In genomic region chr3:150495563-150496168, GRCh38 we compare ENCODE assay signal across 8 cellular contexts. TPM values are rescaled to one million over a fixed set of nuclear protein-coding genes. Genes with fewer than 3 reads are reported as not detected.
DNase-seq lines count a peak whose midpoint lies in the region; ATAC-seq, FAIRE-seq and TF ChIP-seq lines count a peak whose summit lies in the region.

No MANE protein-coding gene starts in this region.

- RAD21 ChIA-PET in GM12878 (lab: Charles Lee; ENCODE audit: unreplicated experiment): interaction anchor here (0.6 to 4.4 kb wide), 29 partner anchors 9 to 616 kb away, joined by 3 to 31 read pairs (median 5); partner anchors contain the start of gene TSC22D2

- H3K9me3 ChIP-seq in GM12878 (replicated peaks; ENCODE audit: control insufficient read depth, insufficient read depth, low read length) (peaks cover 1% of the 10 kb centered on the region; the same call in 1 of the 3 replicates), thyroid gland (no peaks in the 10 kb centered on the region)

- peak; percentile 57 for TF ChIP-seq CTCF in BJ (IDR thresholded peaks at IDR 0.05; ENCODE audit: insufficient read depth, low read depth, low read length)
- peak; percentile 53 to 72 (median 58) for TF ChIP-seq CTCF in GM12878 (IDR thresholded peaks at IDR 0.05 in 2 of 3, conservative IDR thresholded peaks at IDR 0.05 in 1 of 3; ENCODE audit: control insufficient read depth in 2 of 3, extremely low read depth in 1 of 3, insufficient read depth in 1 of 3, low read depth in 3 of 3, low read length in 3 of 3)
- peak; percentile 55 to 87 (median 68) for TF ChIP-seq CTCF in thyroid gland (IDR thresholded peaks at IDR 0.05)

- H3K4me3 ChIP-seq in BJ (ENCODE audit: low read depth, low read length) (no peak overlapping the region), GM12878 (no peak overlapping the region), thyroid gland (replicated peaks in 1 of 3) (no peak overlapping the region)

- H3K9ac ChIP-seq in GM12878 (ENCODE audit: control insufficient read depth, insufficient read depth, low read length): no peak overlapping the region

- 0% methylated on average over 2 of the region's 2 CpGs for WGBS in GM12878 (ENCODE audit: insufficient coverage, insufficient replicate concordance, low lambda C conversion rate, missing lambda C conversion rate)
- WGBS in thyroid gland, 2 donors: 1 to 2% methylated on average over 2 of the region's 2 CpGs

- no peak overlapping the region for H2AFZ ChIP-seq in GM12878 (ENCODE audit: control insufficient read depth, low read depth, low read length)

- no peak overlapping the region for H3K4me2 ChIP-seq in GM12878 (ENCODE audit: control insufficient read depth, insufficient read depth)

- H3K27ac ChIP-seq in GM12878 (ENCODE audit: control insufficient read depth, insufficient read depth) (no peak overlapping the region), thyroid gland (no peak overlapping the region)

- no peaks in the 10 kb centered on the region for H4K20me1 ChIP-seq in GM12878 (ENCODE audit: control insufficient read depth, insufficient read depth)

- H3K4me1 ChIP-seq in GM12878 (ENCODE audit: control insufficient read depth, insufficient read depth, low read length): no peaks in the 10 kb centered on the region
- no peaks in the 10 kb centered on the region for H3K4me1 ChIP-seq in thyroid gland

- intact Hi-C loops in GM12878 (cut with micrococcal nuclease; ENCODE audit: unreplicated experiment) (loop anchor here (1.0 to 10.0 kb wide), 6 partner anchors 83 to 558 kb away; no protein-coding TSS in a partner anchor), thyroid gland (cut with DNase I) (loop anchor here (5.0 kb wide), 2 partner anchors 83 to 268 kb away; no protein-coding TSS in a partner anchor)

- ATAC-seq in GM21619 (IDR thresholded peaks at IDR 0.05; ENCODE audit: unreplicated experiment) (peak; percentile 50), GM12878 (peak; percentile 78), HG03095 (IDR thresholded peaks at IDR 0.05; ENCODE audit: unreplicated experiment) (no peak)

- no peak for DNase-seq in BJ (ENCODE audit: low read depth)
- DNase-seq in NCI-H446 treated with DMSO at 0.1 percent for 48 hours (lab: John Stamatoyannopoulos, UW): peak; percentile 50
- DNase-seq in GM12878 (ENCODE audit: low read depth, low spot score): no peak
- peak; percentile 48 for DNase-seq in iris pigment epithelial cell (ENCODE audit: low read depth)
- DNase-seq in thyroid gland: no peak
- no peak for DNase-seq in activated CD4-positive, CD25-positive, alpha-beta regulatory T cell (lab: John Stamatoyannopoulos, UW)

- H3K79me2 ChIP-seq in GM12878 (ENCODE audit: control insufficient read depth, insufficient read depth, low read length): no peaks in the 10 kb centered on the region

- no TSS peak for BruUV-seq in GM12878 (replicated peaks; lab: Mats Ljungman, UMichigan)

- SMC1A ChIA-PET in GM12878 (lab: Charles Lee; ENCODE audit: uncharacterized antibody, unreplicated experiment): interaction anchor here (0.6 to 4.4 kb wide), 38 partner anchors 9 to 529 kb away, joined by 3 to 37 read pairs (median 5); partner anchors contain the start of gene TSC22D2

- no peak for TF ChIP-seq EP300 in GM12878 (IDR thresholded peaks at IDR 0.05; ENCODE audit: borderline replicate concordance in 1 of 2, control insufficient read depth in 1 of 2, low read depth in 2 of 2, low read length in 2 of 2)

- in situ Hi-C loops in GM12878 (cut with MboI): loop anchor here (5.0 kb wide), 2 partner anchors 203 to 268 kb away; no protein-coding TSS in a partner anchor

- no peak for TF ChIP-seq POLR2A in GM12878 (IDR thresholded peaks at IDR 0.05; ENCODE audit: low read depth, low read length)
- no peak for TF ChIP-seq POLR2A in thyroid gland (IDR thresholded peaks at IDR 0.05)

- CTCF ChIA-PET in BJ (lab: Yijun Ruan, JAX): interaction anchor here (0.7 to 5.3 kb wide), 24 partner anchors 9 to 559 kb away, joined by 3 to 64 read pairs (median 4); partner anchors contain the start of gene TSC22D2
- CTCF ChIA-PET in GM12878 (lab: Yijun Ruan, JAX): interaction anchor here (0.6 to 4.5 kb wide), 57 partner anchors 9 to 560 kb away, joined by 3 to 71 read pairs (median 4); partner anchors contain the start of gene TSC22D2

- H3K27me3 ChIP-seq in BJ (ENCODE audit: control insufficient read depth, insufficient read depth, low read length): no peaks in the 10 kb centered on the region
- no peaks in the 10 kb centered on the region for H3K27me3 ChIP-seq in GM12878 (replicated peaks in 1 of 2; ENCODE audit: control insufficient read depth in 2 of 2, insufficient read depth in 2 of 2, low read length in 1 of 2)
- no peaks in the 10 kb centered on the region for H3K27me3 ChIP-seq in thyroid gland

- peak; percentile 91 for TF ChIP-seq RAD21 in GM12878 (IDR thresholded peaks at IDR 0.05; ENCODE audit: insufficient read depth, low read depth, low read length)

- POLR2A ChIA-PET in BJ (lab: Charles Lee): interaction anchor here (0.6 to 1.1 kb wide), 5 partner anchors 16 to 526 kb away, joined by 3 to 7 read pairs (median 4); no protein-coding TSS in a partner anchor
- POLR2A ChIA-PET in GM12878 (lab: Charles Lee): no interaction called here

- H3K36me3 ChIP-seq in BJ (ENCODE audit: control insufficient read depth, insufficient read depth, low read length): no peaks in the 10 kb centered on the region
- H3K36me3 ChIP-seq in GM12878 (ENCODE audit: control insufficient read depth in 2 of 2, insufficient read depth in 2 of 2, low read length in 1 of 2): no peaks in the 10 kb centered on the region
- H3K36me3 ChIP-seq in thyroid gland: no peaks in the 10 kb centered on the region

- no peak for FAIRE-seq in GM12878 (lab: Jason Lieb, UNC)

TF ChIP-seq in GM12878, 131 proteins besides CTCF, POLR2A, EP300 and RAD21:
- TF ChIP-seq ZNF384 (IDR thresholded peaks at IDR 0.05; ENCODE audit: borderline replicate concordance, low read depth, low read length): no peak
- TF ChIP-seq TBL1XR1 (IDR thresholded peaks at IDR 0.05; ENCODE audit: low read depth, low read length): no peak
- TF ChIP-seq MEF2A (IDR thresholded peaks at IDR 0.05; ENCODE audit: insufficient read depth, low read depth, low read length): 0 out of 2 replicates have a peak, but pooled peaks have one; percentile 15
- no peak for TF ChIP-seq ZNF217 (IDR thresholded peaks at IDR 0.05)
- no peak for TF ChIP-seq BHLHE40 (IDR thresholded peaks at IDR 0.05; ENCODE audit: borderline replicate concordance in 1 of 2, low read depth in 2 of 2, low read length in 1 of 2)
- no peak for TF ChIP-seq HDGF (IDR thresholded peaks at IDR 0.05)
- TF ChIP-seq SMC3 (IDR thresholded peaks at IDR 0.05; ENCODE audit: borderline replicate concordance, low read length): peak; percentile 91
- TF ChIP-seq STAT1 (conservative IDR thresholded peaks at IDR 0.05): no peak

RNA-seq across cellular contexts. Expression of gene SERP1, which starts 50.6 kb away (rescaled TPM):
- polyA plus RNA-seq in BJ (2011; rRNA removed) (86.5 and 96.3 TPM in 2 replicates), GM12878 (2011; rRNA removed) (67.2 and 112 TPM in 2 replicates), GM12878 (2014; fragmentation: Illumina TruSeq; extraction: Trizol) (72.5 and 82.5 TPM in 2 replicates), GM12878 (2014; fragmentation: Nextera tagmentation; extraction: Ambion mirVana) (10 to 100 TPM; 31.1 to 46.7 TPM), GM12878 (2014; rRNA removed) (192 and 218 TPM in 2 replicates), GM12878 (2016; fragmentation: Nextera tagmentation; extraction: Ambion mirVana) (100 to 1,000 TPM; 221 to 242 TPM)
- 24.0 and 28.4 TPM in 2 replicates for polyA minus RNA-seq in BJ (2011; rRNA and poly(A)+ RNA removed)
- 90.4 and 104 TPM in 2 replicates for total RNA-seq in GM12878 (2013; cell fraction: nucleolus; rRNA removed)
- total RNA-seq in GM12878 (2014; rRNA removed) (145 and 157 TPM in 2 replicates), GM12878 (2014; rRNA removed; fragmentation: Illumina TruSeq; extraction: Trizol) (76.5 and 77.7 TPM in 2 replicates), GM12878 (2021) (93.6 and 97.6 TPM in 2 replicates), thyroid gland (100 to 1,000 TPM; 146 to 355 (median 270) TPM)
- 80.0 TPM for polyA plus RNA-seq in GM12878 (2011; ENCODE audit: low read depth)
- polyA plus RNA-seq in GM12878 (2011; cell fraction: cytosol; rRNA removed): 50.0 and 89.7 TPM in 2 replicates
- polyA plus RNA-seq in GM12878 (2011; cell fraction: nucleus; rRNA removed): 48.0 and 48.1 TPM in 2 replicates
- 125 and 132 TPM in 2 replicates for polyA plus RNA-seq in GM12878 (2012)
- 31.8 and 39.4 TPM in 2 replicates for polyA minus RNA-seq in GM12878 (2011; rRNA and poly(A)+ RNA removed)
- polyA minus RNA-seq in GM12878 (2011; cell fraction: cytosol; rRNA and poly(A)+ RNA removed): 34.9 and 40.1 TPM in 2 replicates
- 54.2 and 71.5 TPM in 2 replicates for polyA minus RNA-seq in GM12878 (2011; cell fraction: nucleus; rRNA and poly(A)+ RNA removed)

RNA-seq across cellular contexts. Expression of gene EIF2A, which starts 50.9 kb away (rescaled TPM):
- polyA plus RNA-seq in BJ (2011; rRNA removed): 53.1 and 90.6 TPM in 2 replicates
- 41.8 and 44.5 TPM in 2 replicates for polyA minus RNA-seq in BJ (2011; rRNA and poly(A)+ RNA removed)
- 239 and 247 TPM in 2 replicates for total RNA-seq in GM12878 (2013; cell fraction: nucleolus; rRNA removed)
- total RNA-seq in GM12878 (2014; rRNA removed): 143 and 185 TPM in 2 replicates
- 201 and 206 TPM in 2 replicates for total RNA-seq in GM12878 (2014; rRNA removed; fragmentation: Illumina TruSeq; extraction: Trizol)
- total RNA-seq in GM12878 (2021): 112 and 121 TPM in 2 replicates
- polyA plus RNA-seq in GM12878 (2011; ENCODE audit: low read depth): 260 TPM
- 181 and 301 TPM in 2 replicates for polyA plus RNA-seq in GM12878 (2011; rRNA removed)
- 120 and 133 TPM in 2 replicates for polyA plus RNA-seq in GM12878 (2011; cell fraction: cytosol; rRNA removed)
- polyA plus RNA-seq in GM12878 (2011; cell fraction: nucleus; rRNA removed): 94.7 and 96.7 TPM in 2 replicates
- 134 and 147 TPM in 2 replicates for polyA plus RNA-seq in GM12878 (2012)
- 211 and 313 TPM in 2 replicates for polyA plus RNA-seq in GM12878 (2014; fragmentation: Illumina TruSeq; extraction: Trizol)
- polyA plus RNA-seq in GM12878 (2014; fragmentation: Nextera tagmentation; extraction: Ambion mirVana): 100 to 1,000 TPM; 126 to 130 TPM
- 111 and 155 TPM in 2 replicates for polyA plus RNA-seq in GM12878 (2014; rRNA removed)
- 10 to 100 TPM; 85.4 to 86.1 TPM for polyA plus RNA-seq in GM12878 (2016; fragmentation: Nextera tagmentation; extraction: Ambion mirVana)
- polyA minus RNA-seq in GM12878 (2011; rRNA and poly(A)+ RNA removed): 219 and 229 TPM in 2 replicates
- polyA minus RNA-seq in GM12878 (2011; cell fraction: cytosol; rRNA and poly(A)+ RNA removed): 47.3 and 73.6 TPM in 2 replicates
- 42.4 and 73.2 TPM in 2 replicates for polyA minus RNA-seq in GM12878 (2011; cell fraction: nucleus; rRNA and poly(A)+ RNA removed)
- total RNA-seq in thyroid gland: 100 to 1,000 TPM; 179 to 198 (median 189) TPM

Comparison
In these comparisons a context has a peak if more than half of its experiments do, and no peak if none do; other contexts are left out.
1. DNase-seq: peak in NCI-H446 treated with DMSO at 0.1 percent for 48 hours (single experiment) and iris pigment epithelial cell (single experiment); none in BJ (single experiment), GM12878 (single experiment), thyroid gland (0 of 2) and activated CD4-positive, CD25-positive, alpha-beta regulatory T cell (0 of 4).
2. Peak in every context shown above with its lines, with median percentiles within 50 percentile points of each other: CTCF ChIP-seq.